ENCODE assay signal across 27 cellular contexts in genomic region chr12:45310627-45310968, GRCh38.
DNase-seq lines count a peak whose midpoint lies in the region; ATAC-seq and TF ChIP-seq lines count a peak whose summit lies in the region.
"Had no signal": no experiment of that assay in that cellular context is flagged by ENCODE, and none has a peak within 500 bp of the region (broad histone marks: within the 10 kb centered on the region; RNA-seq: fewer than 3 reads in every experiment).

No MANE protein-coding gene starts in this region.

- H3K4me3 Mint-ChIP-seq in effector memory CD8-positive, alpha-beta T cell: no peak overlapping the region
- H3K4me3 Mint-ChIP-seq: activated B cell treated with CpG ODN at 0.5 μM for 24 hours; activated naive CD8-positive, alpha-beta T cell; CD4-positive, alpha-beta memory T cell; IgD-negative memory B cell; memory B cell had no signal

- no peaks in the 10 kb centered on the region for H3K27me3 Mint-ChIP-seq in effector memory CD8-positive, alpha-beta T cell
- H3K27me3 Mint-ChIP-seq: activated B cell treated with CpG ODN at 0.5 μM for 24 hours; activated naive CD8-positive, alpha-beta T cell; CD4-positive, alpha-beta memory T cell; IgD-negative memory B cell; memory B cell had no signal

- H3K4me3 ChIP-seq in heart left ventricle (no peak overlapping the region), left lung (no peak overlapping the region), smooth muscle cell (no peak overlapping the region)
- H3K4me3 ChIP-seq: thyroid gland had no signal

- no peaks in the 10 kb centered on the region for H3F3A ChIP-seq in smooth muscle cell (ENCODE audit: low read depth)

- peaks cover 3% of the 10 kb centered on the region for H3K36me3 Mint-ChIP-seq in effector memory CD8-positive, alpha-beta T cell (ENCODE audit: insufficient read depth)

- peaks cover 0 to 24% (median 8%) of the 10 kb centered on the region in 9 donors for H3K36me3 ChIP-seq in heart left ventricle
- peaks cover 0 to 11% of the 10 kb centered on the region in 2 donors for H3K36me3 ChIP-seq in left lung
- no peaks in the 10 kb centered on the region for H3K36me3 ChIP-seq in smooth muscle cell (ENCODE audit: low read depth)
- H3K36me3 ChIP-seq: thyroid gland had no signal

- WGBS in heart left ventricle, 4 donors: 17 to 32% (median 29%) methylated on average over 1 of the region's 1 CpG
- 100% methylated on average over 1 of the region's 1 CpG for WGBS in smooth muscle cell (ENCODE audit: low lambda C conversion rate)

- H3K79me2 ChIP-seq in smooth muscle cell (ENCODE audit: low read depth): peaks cover 48% of the 10 kb centered on the region

- peak overlapping the region in 11 of 12 donors; percentile 14 to 70 (median 57) for H3K27ac ChIP-seq in heart left ventricle
- peak overlapping the region; percentile 16 to 62 for H3K27ac ChIP-seq in left lung
- peak overlapping the region; percentile 13 for H3K27ac ChIP-seq in smooth muscle cell (ENCODE audit: low read depth)
- no peak overlapping the region for H3K27ac ChIP-seq in foreskin keratinocyte

- ATAC-seq in heart left ventricle: peak in 3 of 4 donors; percentile 35 to 59 (median 49)
- no peak for ATAC-seq in left lung
- ATAC-seq in foreskin keratinocyte: no peak
- no peak for ATAC-seq in effector memory CD8-positive, alpha-beta T cell (replicated peaks)

- H3K9me3 Mint-ChIP-seq in effector memory CD8-positive, alpha-beta T cell: peaks cover 0 to 6% of the 10 kb centered on the region in 2 donors
- H3K9me3 Mint-ChIP-seq: activated T-helper 2 cell treated with anti-CD3 and anti-CD28 coated beads, Interferon-gamma antibody, Interleukin-2, Interleukin-4, amounts not matched to agents 10 μg/mL and 5 μg/mL and 100 μg/mL, durations not matched to agents 14 hours and 24 hours and 36 hours had no signal

- H3K9me3 ChIP-seq in heart left ventricle: no peaks in the 10 kb centered on the region
- H3K9me3 ChIP-seq in left lung: no peaks in the 10 kb centered on the region
- H3K9me3 ChIP-seq in smooth muscle cell (replicated peaks; ENCODE audit: low read depth): no peaks in the 10 kb centered on the region
- H3K9me3 ChIP-seq: thyroid gland had no signal

- intact Hi-C loops in heart left ventricle (cut with DNase I): no loop called here
- intact Hi-C loops in cardiac septum (cut with DNase I): no loop called here
- intact Hi-C loops in left lung (cut with DNase I): no loop called here

- H4K20me1 ChIP-seq in smooth muscle cell (ENCODE audit: low read depth): peaks cover 30% of the 10 kb centered on the region

- H2AFZ ChIP-seq in smooth muscle cell (ENCODE audit: low read depth): no peak overlapping the region

- peaks cover 4 to 9% of the 10 kb centered on the region in 2 donors for H3K4me1 Mint-ChIP-seq in effector memory CD8-positive, alpha-beta T cell (ENCODE audit: low read depth in 2 of 2)
- H3K4me1 Mint-ChIP-seq: activated B cell treated with CpG ODN at 0.5 μM for 24 hours had no signal

- TF ChIP-seq CTCF in heart left ventricle (IDR thresholded peaks at IDR 0.05): no peak
- no peak for TF ChIP-seq CTCF in left lung (IDR thresholded peaks at IDR 0.05)
- no peak for TF ChIP-seq CTCF in smooth muscle cell (IDR thresholded peaks at IDR 0.05; ENCODE audit: borderline replicate concordance, insufficient read depth, poor library complexity, severe bottlenecking)
- no peak for TF ChIP-seq CTCF in foreskin keratinocyte (conservative IDR thresholded peaks at IDR 0.05)

- TF ChIP-seq POLR2A in heart left ventricle (IDR thresholded peaks at IDR 0.05): no peak

- no peak overlapping the region for H3K27ac Mint-ChIP-seq in effector memory CD8-positive, alpha-beta T cell
- H3K27ac Mint-ChIP-seq: activated B cell treated with CpG ODN at 0.5 μM for 24 hours; activated naive CD8-positive, alpha-beta T cell; activated T-helper 2 cell treated with anti-CD3 and anti-CD28 coated beads, Interferon-gamma antibody, Interleukin-2, Interleukin-4, amounts not matched to agents 10 μg/mL and 5 μg/mL and 100 μg/mL, durations not matched to agents 14 hours and 24 hours and 36 hours; IgD-negative memory B cell; memory B cell had no signal

- DNase-seq in heart left ventricle (peak in 4 of 5 donors; percentile 37 to 62 (median 50)), cardiac septum (ENCODE audit: low spot score) (no peak), left lung (no peak), smooth muscle cell (lab: John Stamatoyannopoulos, UW; ENCODE audit: unreplicated experiment) (no peak), NCI-H1436 treated with DMSO at 0.1 percent for 48 hours (lab: John Stamatoyannopoulos, UW) (no peak), foreskin keratinocyte (no peak), NCI-H2227 (lab: John Stamatoyannopoulos, UW; ENCODE audit: unreplicated experiment) (no peak)
- DNase-seq in effector memory CD8-positive, alpha-beta T cell: no peak
- DNase-seq: activated B cell treated with CpG ODN at 0.5 μM for 24 hours; activated CD4-positive, alpha-beta T cell treated with anti-CD3 and anti-CD28 coated beads, Interleukin-2, amount 50 U/mL, for 48 hours; activated CD8-positive, alpha-beta memory T cell treated with anti-CD3 and anti-CD28 coated beads, Interleukin-2, amount 50 U/mL, for 48 hours; CD4-positive, alpha-beta memory T cell; foreskin melanocyte; kidney; NCI-H1105 treated with DMSO at 0.1 percent for 48 hours; NCI-H2081; NCI-H345; NCI-H748 treated with DMSO at 0.1 percent for 48 hours; SHP77; stimulated activated CD4-positive, alpha-beta T cell treated with anti-CD3 and anti-CD28 coated beads, Interleukin-12 subunit alpha, Interleukin-12 subunit beta, amount 100 ng/mL, for 4 hours; stimulated activated naive CD4-positive, alpha-beta T cell treated with Interleukin-2 at 50 U/mL for 16 hours; SW 1271 had no signal

- H3K9ac ChIP-seq in smooth muscle cell (ENCODE audit: low read depth): no peak overlapping the region

- peaks cover 5 to 69% (median 34%) of the 10 kb centered on the region in 12 donors for H3K4me1 ChIP-seq in heart left ventricle
- H3K4me1 ChIP-seq in left lung: peaks cover 0 to 11% of the 10 kb centered on the region in 2 donors
- H3K4me1 ChIP-seq in smooth muscle cell (ENCODE audit: low read depth): no peaks in the 10 kb centered on the region
- no peaks in the 10 kb centered on the region for H3K4me1 ChIP-seq in foreskin keratinocyte

- H3K27me3 ChIP-seq in heart left ventricle (no peaks in the 10 kb centered on the region), left lung (no peaks in the 10 kb centered on the region), smooth muscle cell (ENCODE audit: low read depth) (no peaks in the 10 kb centered on the region), foreskin keratinocyte (no peaks in the 10 kb centered on the region)
- H3K27me3 ChIP-seq: thyroid gland had no signal

- no peak overlapping the region for H3K4me2 ChIP-seq in smooth muscle cell

Comparison
In these comparisons a context has a peak if more than half of its experiments do, and no peak if none do; other contexts are left out.
1. DNase-seq: peak in heart left ventricle (4 of 5); none in cardiac septum (single experiment), left lung (0 of 2), smooth muscle cell (single experiment), NCI-H1436 treated with DMSO at 0.1 percent for 48 hours (single experiment), foreskin keratinocyte (0 of 2), effector memory CD8-positive, alpha-beta T cell (0 of 3) and NCI-H2227 (single experiment).
2. ATAC-seq: peak in heart left ventricle (3 of 4); none in left lung (single experiment), foreskin keratinocyte (single experiment) and effector memory CD8-positive, alpha-beta T cell (single experiment).